ENCODE assay signal across 22 cellular contexts in the genomic region with DNA sequence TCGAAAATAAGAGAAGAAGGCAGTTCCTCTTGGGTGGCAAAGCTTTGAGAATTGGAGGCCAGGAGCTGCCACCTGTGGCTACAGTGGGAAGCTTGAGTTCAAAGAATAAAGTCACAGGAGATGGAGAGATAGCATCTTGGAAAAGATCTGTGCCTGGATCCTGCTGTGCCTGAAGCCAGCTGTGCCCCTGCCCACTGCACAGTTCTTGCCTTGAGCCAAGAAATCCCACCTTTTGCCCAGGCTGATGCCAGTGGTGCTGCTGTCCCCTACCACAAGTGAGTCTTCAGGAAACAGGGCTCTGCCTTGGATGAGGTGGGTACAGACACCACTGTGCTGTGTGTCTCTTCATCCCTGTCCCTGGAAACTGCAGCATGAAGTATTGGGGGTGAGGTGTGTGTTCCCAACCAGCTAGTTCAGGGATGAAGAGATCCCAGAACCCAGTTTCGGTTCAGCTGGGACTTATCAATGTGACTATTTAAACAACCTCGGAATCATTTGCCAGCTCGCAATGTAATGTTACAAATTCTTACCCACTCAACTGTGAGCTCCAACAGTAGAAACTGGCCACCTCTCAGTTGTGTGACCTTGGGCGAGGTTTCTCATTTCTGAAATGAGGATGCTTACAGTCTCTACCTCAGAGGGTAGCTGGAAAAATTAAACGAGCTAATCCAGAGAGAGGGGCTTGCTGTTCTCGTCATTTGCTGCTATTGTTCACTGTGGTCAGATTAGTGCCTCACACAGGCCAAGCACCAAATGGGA. TPM values are rescaled to one million over a fixed set of nuclear protein-coding genes. Genes with fewer than 3 reads are reported as not detected.
A peak's percentile ranks its signal among the peaks of the same experiment; 100 is the strongest.
DNase-seq lines count a peak whose midpoint lies in the region; ATAC-seq, FAIRE-seq and TF ChIP-seq lines count a peak whose summit lies in the region.
"Had no signal": no experiment of that assay in that cellular context is flagged by ENCODE, and none has a peak within 500 bp of the region (broad histone marks: within the 10 kb centered on the region; RNA-seq: fewer than 3 reads in every experiment).

No MANE protein-coding gene starts in this region.

- CTCF ChIA-PET in HCT116 (lab: Charles Lee): interaction anchor here (0.8 to 2.2 kb wide), 5 partner anchors 12 to 452 kb away, joined by 3 to 16 read pairs (median 4); no protein-coding TSS in a partner anchor

- POLR2A ChIA-PET in HCT116 (lab: Charles Lee): interaction anchor here (0.6 to 3.5 kb wide), 7 partner anchors 32 to 436 kb away, joined by 3 to 23 read pairs (median 5); no protein-coding TSS in a partner anchor

- BruUV-seq in HCT116 (replicated peaks; lab: Mats Ljungman, UMichigan): no TSS peak

- TF ChIP-seq POLR2A in HCT116 (IDR thresholded peaks at IDR 0.05; ENCODE audit: borderline replicate concordance, extremely low read depth, insufficient read depth, insufficient read length) (no peak), body of pancreas (IDR thresholded peaks at IDR 0.05) (no peak), testis (IDR thresholded peaks at IDR 0.05) (no peak)

- intact Hi-C loops in HCT116 (cut with micrococcal nuclease) (no loop called here), body of pancreas (cut with DNase I) (loop anchor here (2.0 to 10.0 kb wide), 2 partner anchors 29 to 333 kb away; no protein-coding TSS in a partner anchor), testis (cut with DNase I; ENCODE audit: low total_unique reads) (loop anchor here (10.0 kb wide), 3 partner anchors 83 to 433 kb away; no protein-coding TSS in a partner anchor)

- H3K9me3 Mint-ChIP-seq in neural progenitor cell: no peaks in the 10 kb centered on the region

- H3K9me2 ChIP-seq in HCT116 (ENCODE audit: insufficient read depth): no peaks in the 10 kb centered on the region

- no peak overlapping the region for H3K4me3 ChIP-seq in HCT116 (replicated peaks in 1 of 2; ENCODE audit: low read depth in 1 of 2, low read length in 2 of 2)
- H3K4me3 ChIP-seq in body of pancreas: no peak overlapping the region
- H3K4me3 ChIP-seq in neural progenitor cell: no peak overlapping the region
- no peak overlapping the region for H3K4me3 ChIP-seq in testis
- H3K4me3 ChIP-seq: sigmoid colon had no signal

- H3K79me2 ChIP-seq in HCT116 (ENCODE audit: insufficient read depth, low read length) (peaks cover 14% of the 10 kb centered on the region), neural progenitor cell (ENCODE audit: low read depth) (peaks cover 12% of the 10 kb centered on the region)
- H3K79me2 ChIP-seq: parathyroid adenoma had no signal

- H3K4me2 ChIP-seq in HCT116 (ENCODE audit: low read length): peak overlapping the region; percentile 11; the same call in 1 of the 2 replicates
- H3K4me2 ChIP-seq in neural progenitor cell: no peak overlapping the region

- DNase-seq in HCT116 (ENCODE audit: low read depth, low spot score): no peak
- DNase-seq in body of pancreas: no peak
- DNase-seq in neural progenitor cell (ENCODE audit: low spot score): peak; percentile 43
- DNase-seq in testis: peak; percentile 60
- no peak for DNase-seq in RCC 7860 (ENCODE audit: low spot score)
- DNase-seq: H7; mesendoderm; naive B cell; NCI-H1417; NCI-H446; SHP77; sigmoid colon; stimulated activated CD4-positive, alpha-beta T cell treated with anti-CD3 and anti-CD28 coated beads, Interleukin-15, amount 100 ng/mL, for 24 hours; SW 1271; T1000 had no signal

- H3K36me3 Mint-ChIP-seq in neural progenitor cell: no peaks in the 10 kb centered on the region
- H3K36me3 Mint-ChIP-seq: activated naive CD8-positive, alpha-beta T cell; naive B cell had no signal

- H3K9ac ChIP-seq in HCT116 (ENCODE audit: low read length): peak overlapping the region; percentile 4; the same call in 1 of the 2 replicates
- H3K9ac ChIP-seq in neural progenitor cell: no peak overlapping the region
- H3K9ac ChIP-seq: parathyroid adenoma had no signal

- H3K4me1 ChIP-seq in HCT116 (ENCODE audit: control insufficient read depth in 1 of 2, insufficient read depth in 2 of 2, low read length in 2 of 2) (peaks cover 69 to 91% of the 10 kb centered on the region in 2 experiments), body of pancreas (peaks cover 52% of the 10 kb centered on the region), neural progenitor cell (peaks cover 27% of the 10 kb centered on the region), testis (peaks cover 40% of the 10 kb centered on the region)

- H3K9me3 ChIP-seq in HCT116 (ENCODE audit: control insufficient read depth in 1 of 2, insufficient read depth in 1 of 2, low read depth in 1 of 2, low read length in 2 of 2): no peaks in the 10 kb centered on the region
- no peaks in the 10 kb centered on the region for H3K9me3 ChIP-seq in body of pancreas
- no peaks in the 10 kb centered on the region for H3K9me3 ChIP-seq in neural progenitor cell (ENCODE audit: low read depth)
- no peaks in the 10 kb centered on the region for H3K9me3 ChIP-seq in testis
- H3K9me3 ChIP-seq: sigmoid colon had no signal

- H3K27me3 ChIP-seq in HCT116 (ENCODE audit: insufficient read depth, low read length): no peaks in the 10 kb centered on the region
- H3K27me3 ChIP-seq in body of pancreas: no peaks in the 10 kb centered on the region
- H3K27me3 ChIP-seq in neural progenitor cell: peaks cover 12% of the 10 kb centered on the region
- no peaks in the 10 kb centered on the region for H3K27me3 ChIP-seq in testis
- H3K27me3 ChIP-seq: sigmoid colon had no signal

- peaks cover 33% of the 10 kb centered on the region for H3F3A ChIP-seq in neural progenitor cell (ENCODE audit: low read depth)

- WGBS in body of pancreas, 2 donors: 31 to 34% methylated on average over 7 of the region's 7 CpGs
- 32 to 41% methylated on average over 7 of the region's 7 CpGs for WGBS in testis, 2 donors

- H4K20me1 ChIP-seq in HCT116 (ENCODE audit: insufficient read depth) (no peaks in the 10 kb centered on the region), neural progenitor cell (ENCODE audit: low read depth) (peaks cover 9% of the 10 kb centered on the region)

- no peak overlapping the region for H3K27ac Mint-ChIP-seq in neural progenitor cell
- H3K27ac Mint-ChIP-seq: activated naive CD8-positive, alpha-beta T cell had no signal

- H3K27ac ChIP-seq in HCT116 (ENCODE audit: low read depth, low read length) (0 out of 2 replicates have a peak overlapping the region, but pooled peaks have one; percentile 16), body of pancreas (peak overlapping the region; percentile 18 to 93 (median 34)), neural progenitor cell (no peak overlapping the region), testis (peak overlapping the region; percentile 91 to 99)
- H3K27ac ChIP-seq: C4-2B, parathyroid adenoma had no signal

- H3K4me3 Mint-ChIP-seq in neural progenitor cell: peak overlapping the region; percentile 55
- H3K4me3 Mint-ChIP-seq: activated naive CD8-positive, alpha-beta T cell had no signal

- H3K27me3 Mint-ChIP-seq in neural progenitor cell (ENCODE audit: insufficient read depth, low read depth): peaks cover 13% of the 10 kb centered on the region
- H3K27me3 Mint-ChIP-seq: activated naive CD8-positive, alpha-beta T cell had no signal

- no peak for FAIRE-seq in RCC 7860 (lab: Jason Lieb, UNC)
- FAIRE-seq: GM12891, urothelium cell line had no signal

- peaks cover 49% of the 10 kb centered on the region for H3K4me1 Mint-ChIP-seq in neural progenitor cell

- RAD21 ChIA-PET in HCT116 (lab: Charles Lee; ENCODE audit: low non-redundant PET in 1 of 2, low total read pairs in 2 of 2, uncharacterized antibody in 2 of 2, unreplicated experiment in 2 of 2): interaction anchor here in 1 of 2 experiments (0.6 to 1.0 kb wide), 2 partner anchors 33 to 61 kb away, joined by 3 to 5 read pairs; a partner anchor contains a TSS

- ATAC-seq in HCT116: no peak
- ATAC-seq in body of pancreas: no peak
- no peak for ATAC-seq in GM21381 (IDR thresholded peaks at IDR 0.05; ENCODE audit: unreplicated experiment)
- ATAC-seq in esophagus mucosa: no peak

- no peak for TF ChIP-seq RAD21 in HCT116 (IDR thresholded peaks at IDR 0.05; ENCODE audit: low read depth)

- 0 out of 4 replicates have a peak, but pooled peaks cover 0 to 4% of the 10 kb centered on the region in 2 experiments for H3K36me3 ChIP-seq in HCT116 (ENCODE audit: control insufficient read depth in 1 of 2, insufficient read depth in 2 of 2, low read length in 2 of 2)
- H3K36me3 ChIP-seq in body of pancreas (replicated peaks in 1 of 2; ENCODE audit: insufficient read depth in 1 of 2, low read depth in 2 of 2): no peaks in the 10 kb centered on the region
- H3K36me3 ChIP-seq in neural progenitor cell: no peaks in the 10 kb centered on the region
- no peaks in the 10 kb centered on the region for H3K36me3 ChIP-seq in testis (ENCODE audit: low read depth, missing control alignments)
- H3K36me3 ChIP-seq: sigmoid colon had no signal

- no peak overlapping the region for H2AFZ ChIP-seq in HCT116 (ENCODE audit: low read depth, low read length, poor library complexity, severe bottlenecking)
- no peak overlapping the region for H2AFZ ChIP-seq in neural progenitor cell (replicated peaks)
- H2AFZ ChIP-seq: parathyroid adenoma had no signal

- TF ChIP-seq CTCF in HCT116 (IDR thresholded peaks at IDR 0.05 in 2 of 3, conservative IDR thresholded peaks at IDR 0.05 in 1 of 3; ENCODE audit: borderline replicate concordance in 1 of 3, insufficient read depth in 1 of 3, low read depth in 2 of 3, low read length in 2 of 3) (no peak), body of pancreas (IDR thresholded peaks at IDR 0.05) (no peak), neural progenitor cell (IDR thresholded peaks at IDR 0.05) (no peak), testis (IDR thresholded peaks at IDR 0.05) (no peak)

TF ChIP-seq in HCT116, 20 proteins besides CTCF, POLR2A, EP300 and RAD21 (continues in another document):
- TF ChIP-seq CBX3 (IDR thresholded peaks at IDR 0.05; ENCODE audit: low read depth): no peak
- TF ChIP-seq, protein P1, sequence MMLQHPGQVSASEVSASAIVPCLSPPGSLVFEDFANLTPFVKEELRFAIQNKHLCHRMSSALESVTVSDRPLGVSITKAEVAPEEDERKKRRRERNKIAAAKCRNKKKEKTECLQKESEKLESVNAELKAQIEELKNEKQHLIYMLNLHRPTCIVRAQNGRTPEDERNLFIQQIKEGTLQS (IDR thresholded peaks at IDR 0.05): no peak
- no peak for TF ChIP-seq SIN3A (IDR thresholded peaks at IDR 0.05; ENCODE audit: low read depth)
- no peak for TF ChIP-seq ELF1 (IDR thresholded peaks at IDR 0.05; ENCODE audit: borderline replicate concordance, low read depth)
- TF ChIP-seq ZFX (IDR thresholded peaks at IDR 0.05): no peak

RNA-seq across cellular contexts. Expression of a gene that starts 5.9 kb away (rescaled TPM):
- total RNA-seq in HCT116 (2021; ENCODE audit: unreplicated experiment) (195 TPM), body of pancreas (1 to 10 TPM; 3.0 to 4.4 TPM), neural progenitor cell (ENCODE audit: low replicate concordance) (12.2 and 32.7 TPM in 2 replicates), testis (10 to 100 TPM; 12.6 to 25.4 TPM), esophagus mucosa (8.1 TPM)
- 89.2 and 104 TPM in 2 replicates for polyA plus RNA-seq in HCT116 (2012)
- 4.8 TPM for polyA plus RNA-seq in testis (ENCODE audit: insufficient read depth, low read depth, low replicate concordance)

Comparison
In these comparisons a context has a peak if more than half of its experiments do, and no peak if none do; other contexts are left out.
1. DNase-seq: peak in neural progenitor cell (single experiment) and testis (single experiment); none in HCT116 (single experiment), body of pancreas (0 of 4) and RCC 7860 (single experiment).